1 cellular context compared by ENCODE assay signal in genomic region chr19:2462635-2463421, GRCh38.
TF ChIP-seq lines count a peak whose summit lies in the region.

No MANE protein-coding gene starts in this region.

TF ChIP-seq in HepG2, 621 proteins besides CTCF, POLR2A, EP300 and RAD21 (continued from another document and continues in another):
- TF ChIP-seq MYPOP (CRISPR knock-in tag; IDR thresholded peaks at IDR 0.05): peak; percentile 86; the same call in 1 of the 2 replicates
- no peak; the same call in 1 of the 2 replicates for TF ChIP-seq ZNF292 (CRISPR knock-in tag; IDR thresholded peaks at IDR 0.05; ENCODE audit: borderline replicate concordance, low read depth)
- no peak for TF ChIP-seq DMTF1 (CRISPR knock-in tag; IDR thresholded peaks at IDR 0.05)
- 0 out of 2 replicates have a peak, but pooled peaks have one; percentile 29 for TF ChIP-seq NCOA5 (CRISPR knock-in tag; IDR thresholded peaks at IDR 0.05)
- TF ChIP-seq ZNF24 (IDR thresholded peaks at IDR 0.05): peak; percentile 74; the same call in 1 of the 2 replicates
- peak; percentile 92 for TF ChIP-seq ZSCAN30 (CRISPR knock-in tag; IDR thresholded peaks at IDR 0.05)
- 0 out of 2 replicates have a peak, but pooled peaks have one; percentile 42 for TF ChIP-seq THAP8 (CRISPR knock-in tag; IDR thresholded peaks at IDR 0.05; ENCODE audit: borderline replicate concordance)
- TF ChIP-seq ZBTB7B (CRISPR knock-in tag; IDR thresholded peaks at IDR 0.05): peak; percentile 81
- peak; percentile 99 for TF ChIP-seq TAF15 (IDR thresholded peaks at IDR 0.05; ENCODE audit: low read depth, low read length, poor library complexity, severe bottlenecking)
- TF ChIP-seq RARA (CRISPR knock-in tag; IDR thresholded peaks at IDR 0.05): peak; percentile 53; the same call in 1 of the 2 replicates
- TF ChIP-seq POGZ (CRISPR knock-in tag; IDR thresholded peaks at IDR 0.05): peak; percentile 87
- TF ChIP-seq SRY (CRISPR knock-in tag; IDR thresholded peaks at IDR 0.05): no peak
- peak; percentile 56; the same call in 1 of the 2 replicates for TF ChIP-seq ZNF724P (CRISPR knock-in tag; IDR thresholded peaks at IDR 0.05; ENCODE audit: borderline replicate concordance)
- TF ChIP-seq ZNF7 (CRISPR knock-in tag; IDR thresholded peaks at IDR 0.05): no peak
- peak; percentile 88 for TF ChIP-seq ZNF605 (CRISPR knock-in tag; IDR thresholded peaks at IDR 0.05)
- TF ChIP-seq REPIN1 (CRISPR knock-in tag; IDR thresholded peaks at IDR 0.05; ENCODE audit: borderline replicate concordance, low read depth): peak; percentile 91; the same call in 1 of the 2 replicates
- no peak for TF ChIP-seq TBP (CRISPR knock-in tag; IDR thresholded peaks at IDR 0.05)
- no peak for TF ChIP-seq MTA3 (CRISPR knock-in tag; IDR thresholded peaks at IDR 0.05)
- TF ChIP-seq ZNF460 (CRISPR knock-in tag; IDR thresholded peaks at IDR 0.05; ENCODE audit: borderline replicate concordance): peak; percentile 70; the same call in 1 of the 2 replicates
- no peak for TF ChIP-seq MYNN (CRISPR knock-in tag; IDR thresholded peaks at IDR 0.05; ENCODE audit: low read depth)
- TF ChIP-seq THAP7 (CRISPR knock-in tag; IDR thresholded peaks at IDR 0.05): 0 out of 2 replicates have a peak, but pooled peaks have one; percentile 38
- no peak for TF ChIP-seq GLMP (CRISPR knock-in tag; IDR thresholded peaks at IDR 0.05; ENCODE audit: borderline replicate concordance)
- no peak; the same call in 1 of the 2 replicates for TF ChIP-seq U2AF2 (IDR thresholded peaks at IDR 0.05; ENCODE audit: low read depth, low read length)
- no peak for TF ChIP-seq ZBTB39 (CRISPR knock-in tag; IDR thresholded peaks at IDR 0.05)
- no peak for TF ChIP-seq CREBL2 (CRISPR knock-in tag; IDR thresholded peaks at IDR 0.05; ENCODE audit: borderline replicate concordance)
- TF ChIP-seq ZHX1 (CRISPR knock-in tag; IDR thresholded peaks at IDR 0.05; ENCODE audit: low read depth): 0 out of 2 replicates have a peak, but pooled peaks have one; percentile 62
- no peak for TF ChIP-seq ZNF646 (CRISPR knock-in tag; IDR thresholded peaks at IDR 0.05)
- no peak for TF ChIP-seq AFF4 (CRISPR knock-in tag; IDR thresholded peaks at IDR 0.05)
- TF ChIP-seq ZSCAN25 (CRISPR knock-in tag; IDR thresholded peaks at IDR 0.05): 0 out of 2 replicates have a peak, but pooled peaks have one; percentile 50
- no peak for TF ChIP-seq ZNF569 (CRISPR knock-in tag; IDR thresholded peaks at IDR 0.05; ENCODE audit: borderline replicate concordance)
